Comparison of ENCODE assay signal across 9 cellular contexts in genomic region chr21:25313891-25314646, GRCh38.
DNase-seq lines count a peak whose midpoint lies in the region; ATAC-seq and TF ChIP-seq lines count a peak whose summit lies in the region.
"Had no signal": no experiment of that assay in that cellular context is flagged by ENCODE, and none has a peak within 500 bp of the region (broad histone marks: within the 10 kb centered on the region; RNA-seq: fewer than 3 reads in every experiment).

No MANE protein-coding gene starts in this region.

- CTCF ChIA-PET in AG04450 (lab: Charles Lee): interaction anchor here (0.6 to 4.1 kb wide), 19 partner anchors 9 to 1378 kb away, joined by 3 to 31 read pairs (median 4); no protein-coding TSS in a partner anchor

- H3K4me3 ChIP-seq in AG04450 (ENCODE audit: low read depth, low read length): no peak overlapping the region
- peak overlapping the region in 1 of 4 experiments; percentile 7 for H3K4me3 ChIP-seq in fibroblast of lung (replicated peaks in 1 of 4; ENCODE audit: control extremely low read depth in 1 of 4, insufficient read depth in 1 of 4, low read depth in 3 of 4, low read length in 4 of 4)
- H3K4me3 ChIP-seq in stomach: no peak overlapping the region

- H3K27ac ChIP-seq in AG04450 (ENCODE audit: low read depth, low read length) (no peak overlapping the region), fibroblast of lung (ENCODE audit: insufficient read depth, low read length) (no peak overlapping the region), stomach (no peak overlapping the region), caudate nucleus (ENCODE audit: low read depth, low read length) (no peak overlapping the region)

- no peak overlapping the region for H3K9ac ChIP-seq in fibroblast of lung (ENCODE audit: insufficient read depth, low read length)

- H3K27me3 ChIP-seq in AG04450 (ENCODE audit: control insufficient read depth, insufficient read depth, low read length): no peaks in the 10 kb centered on the region
- no peaks in the 10 kb centered on the region for H3K27me3 ChIP-seq in fibroblast of lung (ENCODE audit: control insufficient read depth, insufficient read depth, low read length)
- H3K27me3 ChIP-seq in stomach: no peaks in the 10 kb centered on the region

- TF ChIP-seq POLR2A in stomach (IDR thresholded peaks at IDR 0.05): no peak

- peak; percentile 59 for TF ChIP-seq CTCF in AG04450 (IDR thresholded peaks at IDR 0.05; ENCODE audit: low read depth, low read length)
- TF ChIP-seq CTCF in fibroblast of lung (conservative IDR thresholded peaks at IDR 0.05 in 1 of 2, IDR thresholded peaks at IDR 0.05 in 1 of 2; ENCODE audit: low read depth in 1 of 2, low read length in 2 of 2): peak; percentile 44 to 50
- no peak for TF ChIP-seq CTCF in stomach (IDR thresholded peaks at IDR 0.05)

- no peaks in the 10 kb centered on the region for H4K20me1 ChIP-seq in fibroblast of lung (ENCODE audit: control insufficient read depth, extremely low read depth, insufficient read depth, low read length)

- TF ChIP-seq EP300 in stomach (IDR thresholded peaks at IDR 0.05): no peak

- intact Hi-C loops in stomach (cut with DNase I; ENCODE audit: low total_unique reads): no loop called here

- H3K79me2 ChIP-seq in fibroblast of lung (ENCODE audit: control insufficient read depth, insufficient read depth, low read length): no peaks in the 10 kb centered on the region

- H2AFZ ChIP-seq in fibroblast of lung (ENCODE audit: low read length): peak overlapping the region; percentile 37

- ATAC-seq in GM21447 (IDR thresholded peaks at IDR 0.05; ENCODE audit: unreplicated experiment): peak; percentile 60

- H3K36me3 ChIP-seq in fibroblast of lung (ENCODE audit: control insufficient read depth, insufficient read depth, low read length): no peaks in the 10 kb centered on the region
- no peaks in the 10 kb centered on the region for H3K36me3 ChIP-seq in stomach

- peak overlapping the region; percentile 33 for H3K4me2 ChIP-seq in fibroblast of lung (ENCODE audit: extremely low read depth, insufficient read depth, low read length)

- POLR2A ChIA-PET in AG04450 (lab: Yijun Ruan, JAX): no interaction called here

- WGBS in stomach, 5 donors: 41 to 52% (median 50%) methylated on average over 4 of the region's 4 CpGs

- H3K9me3 ChIP-seq in AG04450 (ENCODE audit: control insufficient read depth, insufficient read depth, low read length) (peaks cover under 1% of the 10 kb centered on the region; the same call in 1 of the 2 replicates), fibroblast of lung (ENCODE audit: control insufficient read depth, insufficient read depth, low read depth, low read length) (no peaks in the 10 kb centered on the region), stomach (peaks cover 0 to 3% (median under 1%) of the 10 kb centered on the region in 4 donors)

- H3K4me1 ChIP-seq in fibroblast of lung (ENCODE audit: control insufficient read depth, extremely low read depth, insufficient read depth, low read length): no peaks in the 10 kb centered on the region
- H3K4me1 ChIP-seq in stomach: no peaks in the 10 kb centered on the region

- peak; percentile 20 for DNase-seq in AG04450 (ENCODE audit: low read depth, low spot score)
- peak; percentile 70 for DNase-seq in NCI-H748 (lab: John Stamatoyannopoulos, UW; ENCODE audit: unreplicated experiment)
- DNase-seq in fibroblast of lung (ENCODE audit: low read depth in 2 of 2): peak; percentile 42 to 70
- no peak for DNase-seq in stomach
- DNase-seq in C1 segment of cervical spinal cord (lab: John Stamatoyannopoulos, UW): no peak
- DNase-seq in caudate nucleus (lab: John Stamatoyannopoulos, UW): no peak
- DNase-seq in stimulated activated CD4-positive, alpha-beta T cell treated with anti-CD3 and anti-CD28 coated beads, Interleukin-4, amount 100 ng/mL, for 24 hours: no peak
- DNase-seq: GF-D8 had no signal

Comparison
In these comparisons a context has a peak if more than half of its experiments do, and no peak if none do; other contexts are left out.
1. DNase-seq: peak in AG04450 (single experiment), NCI-H748 (single experiment) and fibroblast of lung (2 of 2); none in stomach (single experiment), C1 segment of cervical spinal cord (0 of 14), caudate nucleus (0 of 61) and stimulated activated CD4-positive, alpha-beta T cell treated with anti-CD3 and anti-CD28 coated beads, Interleukin-4, amount 100 ng/mL, for 24 hours (single experiment).
2. CTCF ChIP-seq: peak in AG04450 (single experiment) and fibroblast of lung (2 of 2); none in stomach (0 of 7).